13 cellular contexts compared by ENCODE assay signal in genomic region chr6:170147056-170147787, GRCh38.
DNase-seq lines count a peak whose midpoint lies in the region; ATAC-seq and TF ChIP-seq lines count a peak whose summit lies in the region.
"Had no signal": no experiment of that assay in that cellular context is flagged by ENCODE, and none has a peak within 500 bp of the region (broad histone marks: within the 10 kb centered on the region; RNA-seq: fewer than 3 reads in every experiment).

No MANE protein-coding gene starts in this region.

- H3K4me3 ChIP-seq in GM23338 = no peak overlapping the region
- H3K4me3 ChIP-seq in naive thymus-derived CD4-positive, alpha-beta T cell (ENCODE audit: low read length) = peak overlapping the region; percentile 54
- H3K4me3 ChIP-seq: coronary artery had no signal

- no peaks in the 10 kb centered on the region for H3K36me3 ChIP-seq in GM23338 (ENCODE audit: insufficient read depth)
- no peaks in the 10 kb centered on the region for H3K36me3 ChIP-seq in naive thymus-derived CD4-positive, alpha-beta T cell (ENCODE audit: control insufficient read depth in 2 of 3, insufficient read depth in 3 of 3, low read length in 3 of 3)

- no peaks in the 10 kb centered on the region for H4K20me1 ChIP-seq in GM23338 (replicated peaks; ENCODE audit: insufficient read depth)

- no peaks in the 10 kb centered on the region for H3K9me2 ChIP-seq in GM23338 (ENCODE audit: insufficient read depth)

- no peak overlapping the region for H3K27ac ChIP-seq in GM23338 (ENCODE audit: low read depth)
- H3K27ac ChIP-seq in naive thymus-derived CD4-positive, alpha-beta T cell (ENCODE audit: low read depth, low read length) = peak overlapping the region; percentile 48
- H3K27ac ChIP-seq: coronary artery, HL-60 had no signal

- H3K27me3 ChIP-seq in GM23338 (ENCODE audit: insufficient read depth) = no peaks in the 10 kb centered on the region
- no peaks in the 10 kb centered on the region for H3K27me3 ChIP-seq in naive thymus-derived CD4-positive, alpha-beta T cell (ENCODE audit: control insufficient read depth in 2 of 2, insufficient read depth in 2 of 2, low read length in 2 of 2)

- H3K4me1 Mint-ChIP-seq in GM23338 (peaks cover 26% of the 10 kb centered on the region), brain (peaks cover 57% of the 10 kb centered on the region)
- H3K4me1 Mint-ChIP-seq in naive thymus-derived CD4-positive, alpha-beta T cell = peaks cover 30 to 66% (median 54%) of the 10 kb centered on the region in 7 donors

- intact Hi-C loops in naive thymus-derived CD4-positive, alpha-beta T cell (cut with micrococcal nuclease) = loop anchor here (2.0 to 10.0 kb wide), 2 partner anchors 58 to 62 kb away; no protein-coding TSS in a partner anchor

- H3K36me3 Mint-ChIP-seq in GM23338 (ENCODE audit: low read depth) = peaks cover 2% of the 10 kb centered on the region; the same call in 2 of the 3 replicates
- no peaks in the 10 kb centered on the region for H3K36me3 Mint-ChIP-seq in brain
- peaks cover 0 to 8% (median 4%) of the 10 kb centered on the region in 5 donors for H3K36me3 Mint-ChIP-seq in naive thymus-derived CD4-positive, alpha-beta T cell

- CTCF ChIA-PET in naive thymus-derived CD4-positive, alpha-beta T cell (lab: Charles Lee) = no interaction called here

- H3K4me3 Mint-ChIP-seq in GM23338 = no peak overlapping the region
- H3K4me3 Mint-ChIP-seq in brain = no peak overlapping the region
- peak overlapping the region; percentile 70 to 89 (median 82) for H3K4me3 Mint-ChIP-seq in naive thymus-derived CD4-positive, alpha-beta T cell

- H3K27ac Mint-ChIP-seq in GM23338 (no peak overlapping the region), brain (peak overlapping the region in 3 of 5 experiments; percentile 36 to 53 (median 48))
- H3K27ac Mint-ChIP-seq in naive thymus-derived CD4-positive, alpha-beta T cell = peak overlapping the region; percentile 68 to 96 (median 89)

- no peaks in the 10 kb centered on the region for H3F3A ChIP-seq in GM23338 (replicated peaks; ENCODE audit: low read depth)

- no peak overlapping the region for H3K4me2 ChIP-seq in GM23338

- H3K4me1 ChIP-seq in GM23338 (ENCODE audit: insufficient read depth) = no peaks in the 10 kb centered on the region
- H3K4me1 ChIP-seq in naive thymus-derived CD4-positive, alpha-beta T cell (ENCODE audit: control insufficient read depth in 2 of 2, insufficient read depth in 2 of 2, low read length in 2 of 2) = peaks cover 20 to 37% of the 10 kb centered on the region in 2 donors
- H3K4me1 ChIP-seq: Caco-2 had no signal

- H3K79me2 ChIP-seq in GM23338 (replicated peaks; ENCODE audit: insufficient read depth) = no peaks in the 10 kb centered on the region

- DNase-seq in AG20443 (ENCODE audit: low spot score) (peak; percentile 45), GM23338 (ENCODE audit: low spot score) (no peak), NCI-H128 (lab: John Stamatoyannopoulos, UW; ENCODE audit: unreplicated experiment) (no peak), foreskin melanocyte (no peak), cerebellar nuclear complex (lab: John Stamatoyannopoulos, UW) (no peak)
- no peak for DNase-seq in naive thymus-derived CD4-positive, alpha-beta T cell
- DNase-seq: hippocampal formation, NCI-H187 had no signal

- POLR2A ChIA-PET in naive thymus-derived CD4-positive, alpha-beta T cell (lab: Charles Lee) = interaction anchor here (1.5 to 1.6 kb wide), 2 partner anchors 58 to 59 kb away, joined by 7 read pairs; no protein-coding TSS in a partner anchor

- no peak for ATAC-seq in GM23338
- ATAC-seq in naive thymus-derived CD4-positive, alpha-beta T cell = no peak
- no peak for ATAC-seq in HG02981 (IDR thresholded peaks at IDR 0.05; ENCODE audit: unreplicated experiment)

- H3K9me3 Mint-ChIP-seq in GM23338 (peaks cover 17% of the 10 kb centered on the region), brain (peaks cover 0 to 15% (median 14%) of the 10 kb centered on the region in 5 experiments)
- peaks cover 0 to 15% (median 6%) of the 10 kb centered on the region in 11 donors for H3K9me3 Mint-ChIP-seq in naive thymus-derived CD4-positive, alpha-beta T cell

- peaks cover 27% of the 10 kb centered on the region for H3K27me3 Mint-ChIP-seq in GM23338 (ENCODE audit: insufficient read depth, low read depth, poor library complexity)
- peaks cover 13% of the 10 kb centered on the region for H3K27me3 Mint-ChIP-seq in brain
- H3K27me3 Mint-ChIP-seq in naive thymus-derived CD4-positive, alpha-beta T cell = peaks cover 0 to 26% (median 2%) of the 10 kb centered on the region in 5 donors

- TF ChIP-seq CTCF in GM23338 (conservative IDR thresholded peaks at IDR 0.05; ENCODE audit: low read depth in 2 of 2) (no peak), brain (conservative IDR thresholded peaks at IDR 0.05) (no peak)

- peak overlapping the region; percentile 66; the same call in 1 of the 2 replicates for H2AFZ ChIP-seq in GM23338

- H3K9me3 ChIP-seq in naive thymus-derived CD4-positive, alpha-beta T cell (ENCODE audit: control insufficient read depth in 2 of 3, low read length in 3 of 3) = no peaks in the 10 kb centered on the region
- H3K9me3 ChIP-seq: Caco-2 had no signal

TF ChIP-seq in GM23338, 12 proteins besides CTCF, POLR2A, EP300 and RAD21:
- TF ChIP-seq STAT1 (IDR thresholded peaks at IDR 0.05; ENCODE audit: unreplicated experiment) = no peak
- TF ChIP-seq EZH2phosphoT487 (IDR thresholded peaks at IDR 0.05; ENCODE audit: unreplicated experiment) = no peak
- no peak for TF ChIP-seq ZNF114 (CRISPR knock-in tag; IDR thresholded peaks at IDR 0.05)
- no peak for TF ChIP-seq CREB1 (CRISPR knock-in tag; IDR thresholded peaks at IDR 0.05; ENCODE audit: low read depth)
- no peak for TF ChIP-seq NANOG (IDR thresholded peaks at IDR 0.05; ENCODE audit: borderline replicate concordance)
- TF ChIP-seq ZNF462 (CRISPR knock-in tag; IDR thresholded peaks at IDR 0.05) = no peak

Comparison
In these comparisons a context has a peak if more than half of its experiments do, and no peak if none do; other contexts are left out.
1. H3K4me3 Mint-ChIP-seq: peak in naive thymus-derived CD4-positive, alpha-beta T cell (10 of 10); none in GM23338 (single experiment) and brain (0 of 5).